31 cellular contexts compared by ENCODE assay signal in the genomic region with DNA sequence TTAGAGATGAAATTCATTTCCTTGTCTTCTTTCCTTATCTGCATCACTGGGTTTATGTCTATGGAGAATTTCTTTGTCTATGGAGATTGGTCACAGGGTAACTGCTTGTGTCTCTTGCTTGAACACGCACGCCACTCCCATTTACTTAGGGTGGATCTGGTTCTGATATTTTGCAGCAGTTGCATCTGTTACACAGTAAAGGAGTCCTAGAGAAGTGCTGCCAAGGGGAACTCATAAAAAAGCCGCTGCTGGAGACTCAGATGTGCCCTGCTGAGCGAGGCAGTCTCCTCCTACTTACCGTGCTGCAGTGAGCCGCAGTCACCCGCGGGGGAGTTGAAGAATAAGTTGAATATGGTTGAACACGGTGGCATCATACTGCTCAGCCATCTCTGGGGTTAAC.
DNase-seq lines count a peak whose midpoint lies in the region; ATAC-seq and TF ChIP-seq lines count a peak whose summit lies in the region.
"Had no signal": no experiment of that assay in that cellular context is flagged by ENCODE, and none has a peak within 500 bp of the region (broad histone marks: within the 10 kb centered on the region; RNA-seq: fewer than 3 reads in every experiment).

No MANE protein-coding gene starts in this region.

- H3K27ac ChIP-seq in endodermal cell (ENCODE audit: low read depth, low read length) = no peak overlapping the region
- no peak overlapping the region for H3K27ac ChIP-seq in prostate gland
- H3K27ac ChIP-seq: epithelial cell of prostate, sigmoid colon, upper lobe of right lung had no signal

- H3K36me3 Mint-ChIP-seq in endodermal cell (ENCODE audit: low read depth) = no peaks in the 10 kb centered on the region
- H3K36me3 Mint-ChIP-seq in activated CD4-positive, alpha-beta T cell treated with anti-CD3 and anti-CD28 coated beads for 36 hours (ENCODE audit: low read depth) = no peaks in the 10 kb centered on the region
- H3K36me3 Mint-ChIP-seq: activated naive CD8-positive, alpha-beta T cell; naive thymus-derived CD4-positive, alpha-beta T cell had no signal

- DNase-seq in H7 = peak; percentile 28
- peak; percentile 50 for DNase-seq in NCI-H1694 treated with DMSO at 0.1 percent for 48 hours (lab: John Stamatoyannopoulos, UW)
- DNase-seq in endodermal cell = peak; percentile 50
- peak; percentile 82 for DNase-seq in prostate gland (ENCODE audit: low spot score)
- DNase-seq in midbrain (lab: John Stamatoyannopoulos, UW) = no peak
- no peak for DNase-seq in AG20443 (ENCODE audit: low spot score)
- no peak for DNase-seq in activated CD4-positive, alpha-beta T cell treated with anti-CD3 and anti-CD28 coated beads for 36 hours
- DNase-seq in kidney tubule cell (ENCODE audit: low spot score) = no peak
- DNase-seq: activated CD4-positive, alpha-beta T cell treated with anti-CD3 and anti-CD28 coated beads, Interleukin-2, amount 10 ng/mL, durations not matched to agents 7 days and 5 days; activated effector memory CD4-positive, alpha-beta T cell treated with Interleukin-2 at 50 U/mL for 16 hours; activated T-cell treated with anti-CD3 and anti-CD28 coated beads, Interleukin-2, amount 50 U/mL, for 1 hour; aorta; C1 segment of cervical spinal cord; Caco-2; DMS79; effector CD4-positive, alpha-beta T cell; HFFc6; left ventricle myocardium superior; naive thymus-derived CD4-positive, alpha-beta T cell; NCI-H2081 treated with DMSO at 0.1 percent for 48 hours; NCI-H82; sigmoid colon; stimulated activated CD4-positive, alpha-beta T cell treated with anti-CD3 and anti-CD28 coated beads, Interleukin-15, amount 100 ng/mL, for 24 hours; substantia nigra; SW 1271; T-helper 9 cell; upper lobe of right lung had no signal

- TF ChIP-seq POLR2A in prostate gland (IDR thresholded peaks at IDR 0.05) = no peak

- 54 to 69% methylated on average over 8 to 9 of the region's 9 CpGs for WGBS in endodermal cell (ENCODE audit: insufficient coverage in 1 of 2, insufficient read length in 1 of 2), 2 experiments
- whole genome bisulfite sequencing in prostate gland = 14% methylated on average over 9 of the region's 9 CpGs

- ATAC-seq in activated CD4-positive, alpha-beta T cell treated with anti-CD3 and anti-CD28 coated beads for 36 hours = no peak
- ATAC-seq: left ventricle myocardium superior; naive thymus-derived CD4-positive, alpha-beta T cell; stimulated activated effector memory CD8-positive, alpha-beta T cell treated with anti-CD3 and anti-CD28 coated beads, Interleukin-12 subunit alpha, Interleukin-12 subunit beta, amount 100 ng/mL, for 72 hours; upper lobe of right lung had no signal

- H3K4me3 Mint-ChIP-seq in endodermal cell = no peak overlapping the region
- H3K4me3 Mint-ChIP-seq in activated CD4-positive, alpha-beta T cell treated with anti-CD3 and anti-CD28 coated beads for 36 hours = no peak overlapping the region
- H3K4me3 Mint-ChIP-seq: activated CD4-positive, alpha-beta T cell treated with anti-CD3 and anti-CD28 coated beads, Interleukin-2, amount 10 ng/mL, durations not matched to agents 7 days and 5 days; activated naive CD8-positive, alpha-beta T cell; HFFc6; naive thymus-derived CD4-positive, alpha-beta T cell; stimulated activated effector memory CD8-positive, alpha-beta T cell treated with anti-CD3 and anti-CD28 coated beads, Interleukin-12 subunit alpha, Interleukin-12 subunit beta, amount 100 ng/mL, for 72 hours had no signal

- peaks cover 4% of the 10 kb centered on the region for H3K4me1 Mint-ChIP-seq in endodermal cell
- no peaks in the 10 kb centered on the region for H3K4me1 Mint-ChIP-seq in activated CD4-positive, alpha-beta T cell treated with anti-CD3 and anti-CD28 coated beads for 36 hours
- H3K4me1 Mint-ChIP-seq: activated CD4-positive, alpha-beta T cell treated with anti-CD3 and anti-CD28 coated beads, Interleukin-2, amount 10 ng/mL, durations not matched to agents 7 days and 5 days had no signal

- no peak overlapping the region for H3K9ac ChIP-seq in endodermal cell (ENCODE audit: extremely low read depth, low read length, poor library complexity, severe bottlenecking)

- POLR2A ChIA-PET in activated CD4-positive, alpha-beta T cell treated with anti-CD3 and anti-CD28 coated beads for 36 hours (lab: Charles Lee) = no interaction called here

- H3K4me1 ChIP-seq in endodermal cell (ENCODE audit: control insufficient read depth, insufficient read depth, low read length) (no peaks in the 10 kb centered on the region), prostate gland (replicated peaks) (peaks cover 7% of the 10 kb centered on the region)
- H3K4me1 ChIP-seq: Caco-2, sigmoid colon, upper lobe of right lung had no signal

- no peaks in the 10 kb centered on the region for H3K36me3 ChIP-seq in H7 (replicated peaks; ENCODE audit: control insufficient read depth, insufficient read depth, low read length)
- H3K36me3 ChIP-seq in endodermal cell (ENCODE audit: control insufficient read depth, insufficient read depth, low read length) = no peaks in the 10 kb centered on the region
- no peaks in the 10 kb centered on the region for H3K36me3 ChIP-seq in prostate gland
- H3K36me3 ChIP-seq: sigmoid colon, upper lobe of right lung had no signal

- no peaks in the 10 kb centered on the region for H3K9me3 ChIP-seq in endodermal cell (ENCODE audit: control insufficient read depth, low read length)
- H3K9me3 ChIP-seq in prostate gland = no peaks in the 10 kb centered on the region
- H3K9me3 ChIP-seq: Caco-2, sigmoid colon, upper lobe of right lung had no signal

- peaks cover 28% of the 10 kb centered on the region for H3K27me3 Mint-ChIP-seq in endodermal cell (ENCODE audit: insufficient read depth)
- peaks cover 30% of the 10 kb centered on the region for H3K27me3 Mint-ChIP-seq in activated CD4-positive, alpha-beta T cell treated with anti-CD3 and anti-CD28 coated beads for 36 hours

- CTCF ChIA-PET in activated CD4-positive, alpha-beta T cell treated with anti-CD3 and anti-CD28 coated beads for 36 hours (lab: Charles Lee) = no interaction called here

- no peaks in the 10 kb centered on the region for H3K9me3 Mint-ChIP-seq in endodermal cell
- no peaks in the 10 kb centered on the region for H3K9me3 Mint-ChIP-seq in activated CD4-positive, alpha-beta T cell treated with anti-CD3 and anti-CD28 coated beads for 36 hours (ENCODE audit: low read depth)

- intact Hi-C loops in prostate gland (cut with DNase I) = no loop called here
- intact Hi-C loops in activated CD4-positive, alpha-beta T cell treated with anti-CD3 and anti-CD28 coated beads for 36 hours (cut with DNase I, micrococcal nuclease) = loop anchor here in 1 of 2 experiments (10.0 kb wide), 1 partner anchor 55 kb away; no protein-coding TSS in a partner anchor

- no peak for TF ChIP-seq CTCF in endodermal cell (conservative IDR thresholded peaks at IDR 0.05)
- TF ChIP-seq CTCF in prostate gland (IDR thresholded peaks at IDR 0.05) = no peak

- H3K27me3 ChIP-seq in H7 (ENCODE audit: control insufficient read depth, insufficient read depth, low read length) = no peaks in the 10 kb centered on the region
- H3K27me3 ChIP-seq in endodermal cell (ENCODE audit: control insufficient read depth, insufficient read depth, low read length, poor library complexity, severe bottlenecking) = peaks cover 15% of the 10 kb centered on the region
- no peaks in the 10 kb centered on the region for H3K27me3 ChIP-seq in prostate gland (replicated peaks; ENCODE audit: insufficient read depth)
- H3K27me3 ChIP-seq: upper lobe of right lung had no signal

- H3K4me3 ChIP-seq in H7 (ENCODE audit: insufficient read depth, low read depth, low read length) (no peak overlapping the region), endodermal cell (ENCODE audit: low read length) (no peak overlapping the region), prostate gland (no peak overlapping the region)
- H3K4me3 ChIP-seq: sigmoid colon, upper lobe of right lung had no signal

- no peak overlapping the region for H3K27ac Mint-ChIP-seq in endodermal cell
- H3K27ac Mint-ChIP-seq in activated CD4-positive, alpha-beta T cell treated with anti-CD3 and anti-CD28 coated beads for 36 hours = no peak overlapping the region
- H3K27ac Mint-ChIP-seq: activated CD4-positive, alpha-beta T cell treated with anti-CD3 and anti-CD28 coated beads, Interleukin-2, amount 10 ng/mL, durations not matched to agents 7 days and 5 days; activated naive CD8-positive, alpha-beta T cell; HFFc6; naive thymus-derived CD4-positive, alpha-beta T cell; progenitor cell of endocrine pancreas; stimulated activated effector memory CD8-positive, alpha-beta T cell treated with anti-CD3 and anti-CD28 coated beads, Interleukin-12 subunit alpha, Interleukin-12 subunit beta, amount 100 ng/mL, for 72 hours had no signal

Comparison
In these comparisons a context has a peak if more than half of its experiments do, and no peak if none do; other contexts are left out.
1. DNase-seq: peak in H7 (single experiment), NCI-H1694 treated with DMSO at 0.1 percent for 48 hours (single experiment), endodermal cell (single experiment) and prostate gland (single experiment); none in midbrain (single experiment), AG20443 (single experiment), activated CD4-positive, alpha-beta T cell treated with anti-CD3 and anti-CD28 coated beads for 36 hours (single experiment) and kidney tubule cell (single experiment).